ENCODE assay signal across 8 cellular contexts in the genomic region with DNA sequence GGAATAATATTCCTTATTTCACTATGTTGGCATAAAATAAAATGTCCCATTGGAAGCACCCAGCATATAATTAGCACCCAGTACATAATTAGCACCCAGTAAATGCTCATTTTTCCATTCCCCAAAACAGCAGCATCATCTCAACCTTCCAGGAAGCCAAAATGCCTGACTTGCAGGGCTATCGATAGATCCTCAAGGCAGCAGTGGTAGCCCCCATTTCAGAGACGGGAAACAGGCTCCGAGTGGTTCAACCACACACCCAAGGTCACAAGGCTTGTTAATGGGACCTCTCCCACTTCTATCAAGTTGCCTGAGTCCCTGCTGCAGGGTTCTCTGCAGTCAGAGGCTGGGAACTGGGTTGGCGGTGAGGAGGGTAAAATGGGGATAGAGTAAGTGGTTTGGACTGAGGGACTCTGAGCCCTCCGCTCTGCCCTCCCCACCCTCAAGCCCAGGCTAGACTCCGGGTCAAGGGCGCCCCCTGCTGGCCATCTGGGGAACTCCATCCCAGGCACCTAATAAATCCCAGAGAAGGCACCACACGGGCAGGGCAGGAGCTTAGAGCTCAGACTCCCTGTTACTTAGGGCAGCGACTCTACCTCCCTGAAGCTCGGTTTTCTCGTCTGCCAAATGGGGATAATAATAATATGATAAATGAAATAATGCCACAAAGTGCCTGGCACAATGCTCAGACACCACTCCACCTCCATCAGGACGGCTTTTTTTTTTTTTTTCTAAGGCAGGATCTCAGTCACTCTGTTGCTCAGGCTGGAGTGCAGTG. TPM values are rescaled to one million over a fixed set of nuclear protein-coding genes. Genes with fewer than 3 reads are reported as not detected.
DNase-seq lines count a peak whose midpoint lies in the region; ATAC-seq and TF ChIP-seq lines count a peak whose summit lies in the region.

No MANE protein-coding gene starts in this region.

- H3F3A ChIP-seq in neural progenitor cell (ENCODE audit: low read depth) = peaks cover 8% of the 10 kb centered on the region

- no peak overlapping the region for H3K4me3 Mint-ChIP-seq in neural progenitor cell

- H3K27me3 Mint-ChIP-seq in neural progenitor cell (ENCODE audit: insufficient read depth, low read depth) = peaks cover 13% of the 10 kb centered on the region

- H3K27me3 ChIP-seq in Panc1 (ENCODE audit: control insufficient read depth, insufficient read depth, low read length) = no peaks in the 10 kb centered on the region
- no peaks in the 10 kb centered on the region for H3K27me3 ChIP-seq in neural progenitor cell

- H3K4me2 ChIP-seq in neural progenitor cell = no peak overlapping the region

- CTCF ChIA-PET in AG04449 (lab: Yijun Ruan, JAX) (interaction anchor here (0.6 to 18.3 kb wide), 27 partner anchors 14 to 394 kb away, joined by 3 to 943 read pairs (median 5); a partner anchor contains a TSS), Panc1 (lab: Charles Lee) (interaction anchor here (0.6 to 3.4 kb wide), 21 partner anchors 11 to 275 kb away, joined by 3 to 74 read pairs (median 4); no protein-coding TSS in a partner anchor)

- no peak overlapping the region for H3K27ac Mint-ChIP-seq in neural progenitor cell

- peaks cover 23% of the 10 kb centered on the region for H3K4me1 Mint-ChIP-seq in neural progenitor cell

- H3K36me3 Mint-ChIP-seq in neural progenitor cell = no peaks in the 10 kb centered on the region

- no peak for DNase-seq in AG04449 (ENCODE audit: low read depth, low spot score)
- peak in 72 of 76 experiments; percentile 19 to 94 (median 82) for DNase-seq in HUDEP-2 (lab: John Stamatoyannopoulos, UW; ENCODE audit: unreplicated experiment in 76 of 76)
- DNase-seq in Panc1 (ENCODE audit: low read depth, low spot score) = peak; percentile 62
- DNase-seq in activated T-cell treated with anti-CD3 and anti-CD28 coated beads, Interleukin-2, amount 50 U/mL, for 48 hours = peak; percentile 98 to 99
- peak; percentile 62 for DNase-seq in fibroblast of mammary gland (ENCODE audit: low read depth)
- peak; percentile 88 for DNase-seq in neural progenitor cell (ENCODE audit: low spot score)
- peak in 48 of 49 donors; percentile 35 to 96 (median 80) for DNase-seq in substantia nigra (lab: John Stamatoyannopoulos, UW)

- no peak overlapping the region for H3K9ac ChIP-seq in neural progenitor cell

- intact Hi-C loops in Panc1 (cut with micrococcal nuclease; ENCODE audit: unreplicated experiment) = loop anchor here (1.0 to 5.0 kb wide), 2 partner anchors 60 to 148 kb away; no protein-coding TSS in a partner anchor

- TF ChIP-seq CTCF in AG04449 (IDR thresholded peaks at IDR 0.05; ENCODE audit: insufficient read depth, low read length, missing control alignments) (peak; percentile 93), Panc1 (IDR thresholded peaks at IDR 0.05) (peak; percentile 96), fibroblast of mammary gland (conservative IDR thresholded peaks at IDR 0.05; ENCODE audit: control insufficient read depth, insufficient read depth, low read depth, low read length) (peak; percentile 83), neural progenitor cell (IDR thresholded peaks at IDR 0.05) (peak; percentile 98)

- H3K9me3 Mint-ChIP-seq in neural progenitor cell = no peaks in the 10 kb centered on the region

- H3K4me3 ChIP-seq in AG04449 (ENCODE audit: low read depth, low read length) = no peak overlapping the region
- no peak overlapping the region for H3K4me3 ChIP-seq in Panc1 (ENCODE audit: low read depth in 2 of 2, low read length in 2 of 2)
- H3K4me3 ChIP-seq in fibroblast of mammary gland (ENCODE audit: control insufficient read depth, low read depth, low read length) = no peak overlapping the region
- no peak overlapping the region for H3K4me3 ChIP-seq in neural progenitor cell

- H3K27ac ChIP-seq in Panc1 (ENCODE audit: low read length) (no peak overlapping the region), neural progenitor cell (no peak overlapping the region), substantia nigra (ENCODE audit: low read depth, low read length, poor library complexity, severe bottlenecking) (peak overlapping the region; percentile 44)

- in situ Hi-C loops in Panc1 (cut with HindIII; ENCODE audit: low pct_unique_long_range_greater_than_20kb, low sequenced_read_pairs) = no loop called here

- H3K9me3 ChIP-seq in Panc1 (ENCODE audit: control insufficient read depth, insufficient read depth, low read depth, low read length) (no peaks in the 10 kb centered on the region), neural progenitor cell (ENCODE audit: low read depth) (no peaks in the 10 kb centered on the region)

- POLR2A ChIA-PET in AG04449 (lab: Yijun Ruan, JAX) (interaction anchor here (0.7 to 1.8 kb wide), 2 partner anchors 50 to 61 kb away, joined by 4 to 13 read pairs; no protein-coding TSS in a partner anchor), Panc1 (lab: Charles Lee) (interaction anchor here (0.6 to 0.9 kb wide), 4 partner anchors 11 to 61 kb away, joined by 3 to 19 read pairs (median 9); no protein-coding TSS in a partner anchor)

- H3K4me1 ChIP-seq in Panc1 (ENCODE audit: control insufficient read depth, insufficient read depth, low read length) (no peaks in the 10 kb centered on the region; the same call in none of the 2 replicates), neural progenitor cell (no peaks in the 10 kb centered on the region)

- H3K36me3 ChIP-seq in Panc1 (ENCODE audit: control insufficient read depth, insufficient read depth, low read length) (no peaks in the 10 kb centered on the region), neural progenitor cell (no peaks in the 10 kb centered on the region)

- H2AFZ ChIP-seq in neural progenitor cell (replicated peaks) = no peak overlapping the region

- H4K20me1 ChIP-seq in neural progenitor cell (ENCODE audit: low read depth) = no peaks in the 10 kb centered on the region

- H3K79me2 ChIP-seq in neural progenitor cell (ENCODE audit: low read depth) = no peaks in the 10 kb centered on the region

- ATAC-seq in GM18502 (IDR thresholded peaks at IDR 0.05; ENCODE audit: poor library complexity, unreplicated experiment) = peak; percentile 57
- ATAC-seq in Panc1 = peak; percentile 83

- BruUV-seq in Panc1 (replicated peaks; lab: Mats Ljungman, UMichigan) = no TSS peak

RNA-seq across cellular contexts. Expression of a gene that starts 21.9 kb away (rescaled TPM):
- total RNA-seq in Panc1 (2021; ENCODE audit: unreplicated experiment) = 1.9 TPM
- polyA plus RNA-seq in Panc1 (2012; ENCODE audit: insufficient read length) = 0.55 TPM
- total RNA-seq in neural progenitor cell (ENCODE audit: low replicate concordance) = not detected in 2 replicates

RNA-seq across cellular contexts. Expression of a gene that starts 56.1 kb away (rescaled TPM):
- total RNA-seq in Panc1 (2021; ENCODE audit: unreplicated experiment) (0.59 TPM), neural progenitor cell (ENCODE audit: low replicate concordance) (0.09 TPM in 1 of 2 replicates, not detected in the other)
- polyA plus RNA-seq in Panc1 (2012; ENCODE audit: insufficient read length) = 0.59 TPM
